In genomic region chr2:179773986-179774385, GRCh38 we compare ENCODE assay signal across 28 cellular contexts.
"Had no signal": no experiment of that assay in that cellular context is flagged by ENCODE, and none has a peak within 500 bp of the region (broad histone marks: within the 10 kb centered on the region; RNA-seq: fewer than 3 reads in every experiment).

No MANE protein-coding gene starts in this region.

- H3K4me2 ChIP-seq: SK-N-SH had no signal

- H3K36me3 ChIP-seq: SJCRH30, WERI-Rb-1 had no signal

- DNase-seq: activated CD4-positive, alpha-beta T cell treated with anti-CD3 and anti-CD28 coated beads for 36 hours; activated CD4-positive, alpha-beta T cell treated with anti-CD3 and anti-CD28 coated beads, Interleukin-2, amount 50 U/mL, for 4 hours; activated CD8-positive, alpha-beta memory T cell treated with anti-CD3 and anti-CD28 coated beads, Interleukin-2, amount 10 ng/mL, durations not matched to agents 7 days and 5 days; activated effector memory CD4-positive, alpha-beta T cell treated with anti-CD3 and anti-CD28 coated beads, Interleukin-2, amount 50 U/mL, for 16 hours; activated naive CD4-positive, alpha-beta T cell treated with Interleukin-2 at 50 U/mL for 16 hours; activated naive CD8-positive, alpha-beta T cell treated with anti-CD3 and anti-CD28 coated beads, Interleukin-2, amount 50 U/mL, for 24 hours; activated T-cell treated with anti-CD3 and anti-CD28 coated beads, Interleukin-2, amount 50 U/mL, for 24 hours; amniotic stem cell; MM.1S; NCI-H1105; NCI-H1436; NCI-H1694 treated with DMSO at 0.1 percent for 48 hours; NCI-H2029 treated with DMSO at 0.1 percent for 48 hours; NCI-H345; NCI-H510A; NCI-H526 treated with DMSO at 0.1 percent for 48 hours; NK-92 treated with Interleukin-12 subunit alpha and Interleukin-12 subunit beta, amount 100 ng/mL, for 24 hours; OCI-M1; RPMI8226; SJCRH30; SK-N-SH; T-helper 1 cell; WERI-Rb-1 had no signal

- H3K4me1 Mint-ChIP-seq: activated CD4-positive, alpha-beta T cell treated with anti-CD3 and anti-CD28 coated beads for 36 hours; activated CD8-positive, alpha-beta memory T cell treated with anti-CD3 and anti-CD28 coated beads, Interleukin-2, amount 10 ng/mL, durations not matched to agents 7 days and 5 days; activated naive CD8-positive, alpha-beta T cell treated with anti-CD3 and anti-CD28 coated beads, Interleukin-2, amount 50 U/mL, for 24 hours; central memory CD8-positive, alpha-beta T cell had no signal

- H3K9me3 ChIP-seq: SJCRH30, SK-N-SH had no signal

- H3K36me3 Mint-ChIP-seq: activated CD8-positive, alpha-beta memory T cell treated with anti-CD3 and anti-CD28 coated beads, Interleukin-2, amount 10 ng/mL, durations not matched to agents 7 days and 5 days; activated naive CD4-positive, alpha-beta T cell treated with anti-CD3 and anti-CD28 coated beads, Interleukin-2, amount 50 U/mL, for 72 hours; brain had no signal

- H3K27ac Mint-ChIP-seq: activated CD4-positive, alpha-beta T cell treated with anti-CD3 and anti-CD28 coated beads for 36 hours; activated CD8-positive, alpha-beta memory T cell treated with anti-CD3 and anti-CD28 coated beads, Interleukin-2, amount 10 ng/mL, durations not matched to agents 7 days and 5 days; activated naive CD4-positive, alpha-beta T cell treated with anti-CD3 and anti-CD28 coated beads, Interleukin-2, amount 50 U/mL, for 72 hours; activated naive CD8-positive, alpha-beta T cell treated with anti-CD3 and anti-CD28 coated beads, Interleukin-2, amount 50 U/mL, for 24 hours; activated T-cell treated with anti-CD3 and anti-CD28 coated beads, Interleukin-2, amount 50 U/mL, for 24 hours; brain had no signal

- H3K9ac ChIP-seq: SK-N-SH had no signal

- H3K27ac ChIP-seq: SJCRH30, WERI-Rb-1 had no signal

- H3K4me1 ChIP-seq: SJCRH30 had no signal

- H3K27me3 ChIP-seq: SJCRH30 had no signal

- H3K4me3 Mint-ChIP-seq: activated CD4-positive, alpha-beta T cell treated with anti-CD3 and anti-CD28 coated beads for 36 hours; activated CD8-positive, alpha-beta memory T cell treated with anti-CD3 and anti-CD28 coated beads, Interleukin-2, amount 10 ng/mL, durations not matched to agents 7 days and 5 days; activated naive CD8-positive, alpha-beta T cell treated with anti-CD3 and anti-CD28 coated beads, Interleukin-2, amount 50 U/mL, for 24 hours; activated T-cell treated with anti-CD3 and anti-CD28 coated beads, Interleukin-2, amount 50 U/mL, for 24 hours; brain; central memory CD8-positive, alpha-beta T cell had no signal

- H3K27me3 Mint-ChIP-seq: activated CD8-positive, alpha-beta memory T cell treated with anti-CD3 and anti-CD28 coated beads, Interleukin-2, amount 10 ng/mL, durations not matched to agents 7 days and 5 days; central memory CD8-positive, alpha-beta T cell had no signal

- H3K9me3 Mint-ChIP-seq: activated naive CD8-positive, alpha-beta T cell treated with anti-CD3 and anti-CD28 coated beads, Interleukin-2, amount 50 U/mL, for 24 hours; activated T-cell treated with anti-CD3 and anti-CD28 coated beads, Interleukin-2, amount 50 U/mL, for 24 hours had no signal

- H3K4me3 ChIP-seq: SJCRH30 had no signal

- ATAC-seq: activated CD4-positive, alpha-beta T cell treated with anti-CD3 and anti-CD28 coated beads for 36 hours; activated CD8-positive, alpha-beta memory T cell treated with anti-CD3 and anti-CD28 coated beads, Interleukin-2, amount 10 ng/mL, durations not matched to agents 7 days and 5 days; activated naive CD4-positive, alpha-beta T cell treated with anti-CD3 and anti-CD28 coated beads, Interleukin-2, amount 50 U/mL, for 72 hours; activated naive CD8-positive, alpha-beta T cell treated with anti-CD3 and anti-CD28 coated beads, Interleukin-2, amount 50 U/mL, for 24 hours; Panc1; Right ventricle myocardium inferior had no signal
